Comparison of ENCODE assay signal across 10 cellular contexts in the genomic region with DNA sequence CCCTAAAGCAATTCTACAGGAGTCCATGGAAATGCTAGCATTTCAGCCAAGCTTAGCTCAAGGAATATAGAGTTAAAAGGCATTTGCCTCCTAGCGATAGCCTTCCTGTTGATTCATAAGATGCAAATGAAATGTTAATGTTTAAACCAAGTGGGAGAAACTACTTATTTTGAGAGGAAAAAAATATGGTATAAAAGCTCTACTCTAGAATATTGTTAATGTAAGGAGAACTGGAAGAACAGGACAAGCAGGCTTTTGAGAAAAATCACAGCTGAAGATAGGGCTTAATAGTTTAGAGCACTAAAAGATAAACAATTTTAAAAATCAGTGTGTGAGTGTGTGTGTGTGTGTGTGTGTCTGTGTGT. TPM values are rescaled to one million over a fixed set of nuclear protein-coding genes. Genes with fewer than 3 reads are reported as not detected.
DNase-seq lines count a peak whose midpoint lies in the region; ATAC-seq, FAIRE-seq and TF ChIP-seq lines count a peak whose summit lies in the region.
"Had no signal": no experiment of that assay in that cellular context is flagged by ENCODE, and none has a peak within 500 bp of the region (broad histone marks: within the 10 kb centered on the region; RNA-seq: fewer than 3 reads in every experiment).

No MANE protein-coding gene starts in this region.

- H3K36me3 ChIP-seq in HUES6 (ENCODE audit: control insufficient read depth, insufficient read depth, low read length) (no peaks in the 10 kb centered on the region), liver (ENCODE audit: control insufficient read depth in 4 of 4, insufficient read depth in 3 of 4, low read depth in 1 of 4, low read length in 3 of 4) (no peaks in the 10 kb centered on the region)

- H3K4me1 ChIP-seq in HUES6 (ENCODE audit: control insufficient read depth, insufficient read depth, low read length): peaks cover 17% of the 10 kb centered on the region
- H3K4me1 ChIP-seq in liver (ENCODE audit: control insufficient read depth in 4 of 4, insufficient read depth in 4 of 4, low read length in 3 of 4): peaks cover 0 to 27% (median 14%) of the 10 kb centered on the region in 4 donors

- DNase-seq in MCF 10A (ENCODE audit: unreplicated experiment) (no peak), retina (no peak), ecto neural progenitor cell (ENCODE audit: low spot score) (no peak), GM12892 (ENCODE audit: insufficient read length) (no peak)
- DNase-seq: NCI-H446 treated with DMSO at 0.1 percent for 48 hours had no signal

- H3K27ac Mint-ChIP-seq in MCF 10A (ENCODE audit: low read depth, unreplicated experiment): peak overlapping the region; percentile 98
- H3K27ac Mint-ChIP-seq: activated naive CD4-positive, alpha-beta T cell treated with anti-CD3 and anti-CD28 coated beads, Interleukin-2, amount 50 U/mL, for 24 hours had no signal

- H3K27ac ChIP-seq in HUES6 (ENCODE audit: low read depth, low read length) (no peak overlapping the region; the same call in 1 of the 2 replicates), liver (ENCODE audit: low read depth in 1 of 2, low read length in 2 of 2) (no peak overlapping the region)

- H3K36me3 Mint-ChIP-seq in MCF 10A (ENCODE audit: insufficient read depth, unreplicated experiment): peaks cover 17% of the 10 kb centered on the region
- H3K36me3 Mint-ChIP-seq: activated naive CD4-positive, alpha-beta T cell treated with anti-CD3 and anti-CD28 coated beads, Interleukin-2, amount 50 U/mL, for 24 hours had no signal

- WGBS in liver: 22% methylated on average over 1 of the region's 1 CpG

- H3K9ac ChIP-seq in HUES6 (ENCODE audit: low read length): peak overlapping the region; percentile 58
- H3K9ac ChIP-seq in liver (ENCODE audit: low read depth in 1 of 2, low read length in 2 of 2): no peak overlapping the region

- H3K4me3 ChIP-seq in HUES6 (ENCODE audit: low read depth, low read length) (peak overlapping the region; percentile 98), liver (ENCODE audit: low read depth in 1 of 3, low read length in 3 of 3) (peak overlapping the region in 2 of 3 donors; percentile 64 to 69)

- TF ChIP-seq CTCF in MCF 10A (IDR thresholded peaks at IDR 0.05; ENCODE audit: unreplicated experiment): no peak
- TF ChIP-seq CTCF in liver (IDR thresholded peaks at IDR 0.05; ENCODE audit: low read depth, low read length, missing input control): no peak

- CTCF ChIA-PET in MCF 10A (lab: Yijun Ruan, JAX): interaction anchor here (0.6 to 6.6 kb wide), 19 partner anchors 9 to 1760 kb away, joined by 3 to 70 read pairs (median 4); no protein-coding TSS in a partner anchor

- ATAC-seq in GM18909 (IDR thresholded peaks at IDR 0.05; ENCODE audit: poor library complexity, unreplicated experiment): no peak

- peaks cover 25% of the 10 kb centered on the region for H3K4me1 Mint-ChIP-seq in MCF 10A (ENCODE audit: insufficient read depth, unreplicated experiment)

- FAIRE-seq in A204.1 (lab: Jason Lieb, UNC) (peak; percentile 49), GM12892 (lab: Jason Lieb, UNC) (no peak)

- no TSS peak for BruUV-seq in MCF 10A (replicated peaks; lab: Mats Ljungman, UMichigan)

- POLR2A ChIA-PET in MCF 10A (lab: Yijun Ruan, JAX): interaction anchor here (0.6 to 5.8 kb wide), 14 partner anchors 21 to 769 kb away, joined by 3 to 40 read pairs (median 4); no protein-coding TSS in a partner anchor

- H3K4me3 Mint-ChIP-seq in MCF 10A (ENCODE audit: unreplicated experiment): peak overlapping the region; percentile 100

- H3K9me3 ChIP-seq in HUES6 (ENCODE audit: control insufficient read depth, insufficient read depth, low read depth, low read length) (no peaks in the 10 kb centered on the region), liver (ENCODE audit: control insufficient read depth in 4 of 4, low read length in 3 of 4) (no peaks in the 10 kb centered on the region)

- intact Hi-C loops in MCF 10A (cut with micrococcal nuclease): loop anchor here (5.0 to 10.0 kb wide), 8 partner anchors 243 to 1752 kb away; no protein-coding TSS in a partner anchor

- TF ChIP-seq RAD21 in liver (IDR thresholded peaks at IDR 0.05): no peak

- TF ChIP-seq POLR2A in GM12892 (IDR thresholded peaks at IDR 0.05; ENCODE audit: low read depth, low read length): no peak

- H3K27me3 ChIP-seq in HUES6 (ENCODE audit: control insufficient read depth, insufficient read depth, low read length) (peaks cover 27% of the 10 kb centered on the region), liver (ENCODE audit: control insufficient read depth in 4 of 4, insufficient read depth in 4 of 4, low read length in 3 of 4) (no peaks in the 10 kb centered on the region)

- no peaks in the 10 kb centered on the region for H3K27me3 Mint-ChIP-seq in MCF 10A (ENCODE audit: insufficient read depth, unreplicated experiment)

- no peaks in the 10 kb centered on the region for H3K9me3 Mint-ChIP-seq in MCF 10A (ENCODE audit: unreplicated experiment)
- H3K9me3 Mint-ChIP-seq: activated naive CD4-positive, alpha-beta T cell treated with anti-CD3 and anti-CD28 coated beads, Interleukin-2, amount 50 U/mL, for 24 hours had no signal

TF ChIP-seq in liver, 16 proteins besides CTCF, POLR2A, EP300 and RAD21:
- TF ChIP-seq HNF4A (conservative IDR thresholded peaks at IDR 0.05): no peak
- no peak for TF ChIP-seq REST (IDR thresholded peaks at IDR 0.05)
- no peak for TF ChIP-seq SP1 (IDR thresholded peaks at IDR 0.05)
- TF ChIP-seq, protein P1, sequence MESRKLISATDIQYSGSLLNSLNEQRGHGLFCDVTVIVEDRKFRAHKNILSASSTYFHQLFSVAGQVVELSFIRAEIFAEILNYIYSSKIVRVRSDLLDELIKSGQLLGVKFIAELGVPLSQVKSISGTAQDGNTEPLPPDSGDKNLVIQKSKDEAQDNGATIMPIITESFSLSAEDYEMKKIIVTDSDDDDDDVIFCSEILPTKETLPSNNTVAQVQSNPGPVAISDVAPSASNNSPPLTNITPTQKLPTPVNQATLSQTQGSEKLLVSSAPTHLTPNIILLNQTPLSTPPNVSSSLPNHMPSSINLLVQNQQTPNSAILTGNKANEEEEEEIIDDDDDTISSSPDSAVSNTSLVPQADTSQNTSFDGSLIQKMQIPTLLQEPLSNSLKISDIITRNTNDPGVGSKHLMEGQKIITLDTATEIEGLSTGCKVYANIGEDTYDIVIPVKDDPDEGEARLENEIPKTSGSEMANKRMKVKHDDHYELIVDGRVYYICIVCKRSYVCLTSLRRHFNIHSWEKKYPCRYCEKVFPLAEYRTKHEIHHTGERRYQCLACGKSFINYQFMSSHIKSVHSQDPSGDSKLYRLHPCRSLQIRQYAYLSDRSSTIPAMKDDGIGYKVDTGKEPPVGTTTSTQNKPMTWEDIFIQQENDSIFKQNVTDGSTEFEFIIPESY (IDR thresholded peaks at IDR 0.05): no peak
- TF ChIP-seq TAF1 (conservative IDR thresholded peaks at IDR 0.05): no peak
- TF ChIP-seq HNF4G (IDR thresholded peaks at IDR 0.05): no peak
- TF ChIP-seq RXRA (IDR thresholded peaks at IDR 0.05): no peak
- TF ChIP-seq MAX (IDR thresholded peaks at IDR 0.05): no peak
- TF ChIP-seq NR2F2 (IDR thresholded peaks at IDR 0.05): no peak
- TF ChIP-seq YY1 (IDR thresholded peaks at IDR 0.05): no peak

RNA-seq across cellular contexts. Expression of gene ALCAM, which starts 1.6 kb away (rescaled TPM):
- total RNA-seq in MCF 10A (2022) (98.4 and 112 TPM in 2 replicates), liver (10 to 100 TPM; 46.3 to 62.0 TPM)
- 10 to 100 TPM; 14.2 to 18.3 TPM for polyA plus RNA-seq in liver
- 29.3 TPM for polyA plus RNA-seq in GM12892 (2012; ENCODE audit: missing spikeins)
